In genomic region chr11:15602779-15603178, GRCh38 we compare ENCODE assay signal across 17 cellular contexts.
DNase-seq lines count a peak whose midpoint lies in the region; ATAC-seq and TF ChIP-seq lines count a peak whose summit lies in the region.
"Had no signal": no experiment of that assay in that cellular context is flagged by ENCODE, and none has a peak within 500 bp of the region (broad histone marks: within the 10 kb centered on the region; RNA-seq: fewer than 3 reads in every experiment).

No MANE protein-coding gene starts in this region.

- no peaks in the 10 kb centered on the region for H3K79me2 ChIP-seq in mammary epithelial cell (ENCODE audit: insufficient read depth, low read length)

- H3K9me3 ChIP-seq in heart right ventricle (no peaks in the 10 kb centered on the region), mammary epithelial cell (replicated peaks; ENCODE audit: insufficient read depth, low read length) (peaks cover 10% of the 10 kb centered on the region)

- H3K27me3 Mint-ChIP-seq in endothelial cell (ENCODE audit: unreplicated experiment): peaks cover 5% of the 10 kb centered on the region

- H3K9ac ChIP-seq in mammary epithelial cell (ENCODE audit: insufficient read depth, low read length): no peak overlapping the region

- no peaks in the 10 kb centered on the region for H3K36me3 ChIP-seq in heart right ventricle
- no peaks in the 10 kb centered on the region for H3K36me3 ChIP-seq in mammary epithelial cell (ENCODE audit: insufficient read depth, low read length)

- intact Hi-C loops in Right ventricle myocardium superior (cut with DNase I) (no loop called here), cardiac septum (cut with DNase I) (no loop called here), heart right ventricle (cut with DNase I) (no loop called here), mammary epithelial cell (cut with micrococcal nuclease) (no loop called here)

- peak overlapping the region in 6 of 10 donors; percentile 0 to 42 (median 17) for H3K27ac ChIP-seq in heart right ventricle
- no peak overlapping the region for H3K27ac ChIP-seq in mammary epithelial cell (ENCODE audit: insufficient read depth, low read depth, low read length)
- H3K27ac ChIP-seq: PC-9 had no signal

- TF ChIP-seq CTCF in heart right ventricle (IDR thresholded peaks at IDR 0.05) (no peak), endothelial cell (IDR thresholded peaks at IDR 0.05; ENCODE audit: unreplicated experiment) (no peak), mammary epithelial cell (conservative IDR thresholded peaks at IDR 0.05 in 1 of 2, IDR thresholded peaks at IDR 0.05 in 1 of 2; ENCODE audit: extremely low read depth in 1 of 2, insufficient read depth in 1 of 2, low read depth in 1 of 2, low read length in 2 of 2) (no peak)

- H3K9me3 Mint-ChIP-seq in endothelial cell (ENCODE audit: unreplicated experiment): no peaks in the 10 kb centered on the region

- H3K27ac Mint-ChIP-seq in endothelial cell (ENCODE audit: unreplicated experiment): no peak overlapping the region

- H3K4me2 ChIP-seq in mammary epithelial cell (ENCODE audit: insufficient read depth, low read depth, low read length): no peak overlapping the region
- H3K4me2 ChIP-seq: PC-9 had no signal

- peak overlapping the region in 1 of 10 donors; percentile 0 for H3K4me3 ChIP-seq in heart right ventricle
- no peak overlapping the region for H3K4me3 ChIP-seq in mammary epithelial cell (replicated peaks in 1 of 3; ENCODE audit: insufficient read depth in 1 of 3, low read depth in 2 of 3, low read length in 3 of 3)
- H3K4me3 ChIP-seq: PC-9 had no signal

- CTCF ChIA-PET in mammary epithelial cell (lab: Charles Lee; ENCODE audit: low non-redundant PET): no interaction called here

- ATAC-seq in Right ventricle myocardium superior (ENCODE audit: poor library complexity) (peak; percentile 38), heart right ventricle (peak in 5 of 8 donors; percentile 16 to 62 (median 41)), GM18867 (IDR thresholded peaks at IDR 0.05; ENCODE audit: unreplicated experiment) (no peak)
- ATAC-seq: SK-N-SH treated with all-trans-retinoic acid at 6 μM for 48 hours had no signal

- no TSS peak for BruUV-seq in mammary epithelial cell (replicated peaks; lab: Mats Ljungman, UMichigan)

- H3K4me3 Mint-ChIP-seq in endothelial cell (ENCODE audit: unreplicated experiment): no peak overlapping the region

- dilution Hi-C loops in mammary epithelial cell (cut with HindIII; ENCODE audit: low sequenced_read_pairs): no loop called here

- no peaks in the 10 kb centered on the region for H4K20me1 ChIP-seq in mammary epithelial cell (ENCODE audit: insufficient read depth, low read length)

- H3K27me3 ChIP-seq in heart right ventricle (no peaks in the 10 kb centered on the region), mammary epithelial cell (ENCODE audit: insufficient read depth, low read length) (no peaks in the 10 kb centered on the region)

- H3K4me1 ChIP-seq in heart right ventricle (peaks cover 4 to 30% (median 16%) of the 10 kb centered on the region in 9 donors), mammary epithelial cell (ENCODE audit: insufficient read depth, low read length) (no peaks in the 10 kb centered on the region)

- no peaks in the 10 kb centered on the region for H3K4me1 Mint-ChIP-seq in endothelial cell (ENCODE audit: unreplicated experiment)

- DNase-seq in Right ventricle myocardium superior (no peak), cardiac septum (ENCODE audit: low spot score) (no peak), NOMO-1 treated with DMSO at 0.1 percent for 48 hours (lab: John Stamatoyannopoulos, UW; ENCODE audit: unreplicated experiment) (peak; percentile 56), heart right ventricle (no peak), HUDEP-2 (lab: John Stamatoyannopoulos, UW; ENCODE audit: unreplicated experiment in 76 of 76) (no peak), endothelial cell (ENCODE audit: low spot score) (no peak), mammary epithelial cell (no peak)
- DNase-seq: COR-L47, DMS53, Karpas-422, MM.1S, NCI-H1694, NCI-H2107, NCI-H510A treated with DMSO at 0.1 percent for 48 hours, PC-9 had no signal

- H3K36me3 Mint-ChIP-seq in endothelial cell (ENCODE audit: low read depth, unreplicated experiment): no peaks in the 10 kb centered on the region

- in situ Hi-C loops in mammary epithelial cell (cut with MboI; ENCODE audit: low sequenced_read_pairs in 2 of 2): no loop called here

- H2AFZ ChIP-seq in mammary epithelial cell (ENCODE audit: low read depth, low read length): no peak overlapping the region
- H2AFZ ChIP-seq: PC-9 had no signal

- 1% methylated on average over 2 of the region's 2 CpGs for WGBS in heart right ventricle, 2 donors
- 25% methylated on average over 2 of the region's 2 CpGs for WGBS in mammary epithelial cell (ENCODE audit: low coverage, missing lambda C conversion rate)
